ENCODE assay signal across 1 cellular context in genomic region chr19:663682-664117, GRCh38.
TF ChIP-seq lines count a peak whose summit lies in the region.

No MANE protein-coding gene starts in this region.

TF ChIP-seq in endothelial cell of umbilical vein, 7 proteins besides CTCF, POLR2A, EP300 and RAD21:
- TF ChIP-seq EZH2 (IDR thresholded peaks at IDR 0.05; ENCODE audit: borderline replicate concordance, low read depth, low read length, severe bottlenecking) (no peak), JUN (IDR thresholded peaks at IDR 0.05; ENCODE audit: borderline replicate concordance, insufficient read depth, insufficient read length, low read depth) (no peak), FOS (IDR thresholded peaks at IDR 0.05; ENCODE audit: borderline replicate concordance, insufficient read depth, low read length) (no peak), POLR2AphosphoS5 (IDR thresholded peaks at IDR 0.05; ENCODE audit: insufficient read depth, low read depth, low read length) (no peak), GATA2 (IDR thresholded peaks at IDR 0.05; ENCODE audit: insufficient read depth, insufficient read length, low read depth, low read length) (no peak), MYC (IDR thresholded peaks at IDR 0.05; ENCODE audit: low read depth, low read length) (no peak)
- TF ChIP-seq, protein P1, sequence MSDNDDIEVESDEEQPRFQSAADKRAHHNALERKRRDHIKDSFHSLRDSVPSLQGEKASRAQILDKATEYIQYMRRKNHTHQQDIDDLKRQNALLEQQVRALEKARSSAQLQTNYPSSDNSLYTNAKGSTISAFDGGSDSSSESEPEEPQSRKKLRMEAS (IDR thresholded peaks at IDR 0.05; ENCODE audit: insufficient read depth, insufficient read length): no peak
